ENCODE assay signal across 7 cellular contexts in genomic region chr5:176266448-176266847, GRCh38. TPM values are rescaled to one million over a fixed set of nuclear protein-coding genes. Genes with fewer than 3 reads are reported as not detected.
A peak's percentile ranks its signal among the peaks of the same experiment; 100 is the strongest.
DNase-seq lines count a peak whose midpoint lies in the region; ATAC-seq, FAIRE-seq and TF ChIP-seq lines count a peak whose summit lies in the region.
"Not testable (repeated sequence)": the region's sequence is repeated elsewhere in the genome, so short reads cannot be mapped to it uniquely, and the experiment has no call there.

No MANE protein-coding gene starts in this region.

- DNase-seq in D721Med (ENCODE audit: insufficient read length, low spot score); activated CD8-positive, alpha-beta memory T cell treated with anti-CD3 and anti-CD28 coated beads, Interleukin-2, amount 10 ng/mL, durations not matched to agents 7 days and 5 days; activated naive CD8-positive, alpha-beta T cell treated with anti-CD3 and anti-CD28 coated beads, Interleukin-2, amount 50 U/mL, for 24 hours; HepG2 (ENCODE audit: low spot score): not testable (repeated sequence)

- not testable (repeated sequence) for H4K20me1 ChIP-seq in HepG2 (ENCODE audit: insufficient read depth, low read length)

- H3K27me3 ChIP-seq in HepG2 (ENCODE audit: control insufficient read depth in 1 of 2, insufficient read depth in 2 of 2, low read length in 2 of 2): not testable (repeated sequence)

- not testable (repeated sequence) for H2AFZ ChIP-seq in HepG2 (ENCODE audit: low read length)

- peak; percentile 41 for FAIRE-seq in D721Med (lab: Jason Lieb, UNC)
- peak; percentile 53 for FAIRE-seq in HepG2 (lab: Jason Lieb, UNC)

- H3K4me2 ChIP-seq in HepG2 (ENCODE audit: low read depth, low read length): not testable (repeated sequence)

- not testable (repeated sequence) for TF ChIP-seq POLR2A in HepG2 (IDR thresholded peaks at IDR 0.05; ENCODE audit: insufficient read depth in 1 of 2, low read depth in 2 of 2, low read length in 2 of 2)

- H3K27ac ChIP-seq in HepG2 (ENCODE audit: extremely low read length, insufficient read depth, low read length): not testable (repeated sequence)

- not testable (repeated sequence) for BruUV-seq in HepG2 (replicated peaks; lab: Mats Ljungman, UMichigan)

- in situ Hi-C loops in HepG2 (cut with HindIII; ENCODE audit: extremely low pct_ligation_motif_present, low pct_unique_long_range_greater_than_20kb): not testable (repeated sequence)

- H3K27ac Mint-ChIP-seq in activated CD8-positive, alpha-beta memory T cell treated with anti-CD3 and anti-CD28 coated beads, Interleukin-2, amount 10 ng/mL, durations not matched to agents 7 days and 5 days; activated T-helper 17 cell treated with anti-CD3 and anti-CD28 coated beads, Interleukin-2, amount 50 U/mL, for 72 hours: not testable (repeated sequence)
- peak overlapping the region; percentile 68 for H3K27ac Mint-ChIP-seq in activated naive CD8-positive, alpha-beta T cell treated with anti-CD3 and anti-CD28 coated beads, Interleukin-2, amount 50 U/mL, for 24 hours
- H3K27ac Mint-ChIP-seq in stimulated activated naive CD8-positive, alpha-beta T cell treated with anti-CD3 and anti-CD28 coated beads, Interleukin-15, Interleukin-2, amounts not matched to agents 100 ng/mL and 50 ng/mL, for 24 hours: peak overlapping the region; percentile 11

- H3K4me3 Mint-ChIP-seq in activated CD8-positive, alpha-beta memory T cell treated with anti-CD3 and anti-CD28 coated beads, Interleukin-2, amount 10 ng/mL, durations not matched to agents 7 days and 5 days; activated T-helper 17 cell treated with anti-CD3 and anti-CD28 coated beads, Interleukin-2, amount 50 U/mL, for 72 hours; activated naive CD8-positive, alpha-beta T cell treated with anti-CD3 and anti-CD28 coated beads, Interleukin-2, amount 50 U/mL, for 24 hours; stimulated activated naive CD8-positive, alpha-beta T cell treated with anti-CD3 and anti-CD28 coated beads, Interleukin-15, Interleukin-2, amounts not matched to agents 100 ng/mL and 50 ng/mL, for 24 hours: not testable (repeated sequence)

- WGBS in HepG2 (ENCODE audit: low lambda C conversion rate): 7% methylated on average over 1 of the region's 1 CpG

- TF ChIP-seq EP300 in HepG2 (IDR thresholded peaks at IDR 0.05; ENCODE audit: low read depth in 2 of 2, low read length in 2 of 2); HepG2 (CRISPR knock-in tag; IDR thresholded peaks at IDR 0.05; ENCODE audit: borderline replicate concordance): not testable (repeated sequence)

- not testable (repeated sequence) for H3K4me3 ChIP-seq in HepG2 (replicated peaks in 1 of 3; ENCODE audit: insufficient read depth in 1 of 3, low read depth in 2 of 3, low read length in 3 of 3)

- not testable (repeated sequence) for H3K9me3 ChIP-seq in HepG2 (ENCODE audit: low read length)

- peaks cover 23% of the 10 kb centered on the region for H3K36me3 Mint-ChIP-seq in activated CD8-positive, alpha-beta memory T cell treated with anti-CD3 and anti-CD28 coated beads, Interleukin-2, amount 10 ng/mL, durations not matched to agents 7 days and 5 days
- H3K36me3 Mint-ChIP-seq in activated T-helper 17 cell treated with anti-CD3 and anti-CD28 coated beads, Interleukin-2, amount 50 U/mL, for 72 hours (ENCODE audit: low read depth): peaks cover 13% of the 10 kb centered on the region
- peaks cover 26% of the 10 kb centered on the region for H3K36me3 Mint-ChIP-seq in activated naive CD8-positive, alpha-beta T cell treated with anti-CD3 and anti-CD28 coated beads, Interleukin-2, amount 50 U/mL, for 24 hours (ENCODE audit: low read depth)
- H3K36me3 Mint-ChIP-seq in stimulated activated naive CD8-positive, alpha-beta T cell treated with anti-CD3 and anti-CD28 coated beads, Interleukin-15, Interleukin-2, amounts not matched to agents 100 ng/mL and 50 ng/mL, for 24 hours (ENCODE audit: low read depth): peaks cover 35% of the 10 kb centered on the region

- POLR2A ChIA-PET in HepG2 (lab: Yijun Ruan, JAX): not testable (repeated sequence)

- not testable (repeated sequence) for H3K79me2 ChIP-seq in HepG2 (ENCODE audit: insufficient read depth, low read length)

- CTCF ChIA-PET in activated CD8-positive, alpha-beta memory T cell treated with anti-CD3 and anti-CD28 coated beads, Interleukin-2, amount 10 ng/mL, durations not matched to agents 7 days and 5 days (lab: Charles Lee); HepG2 (lab: Yijun Ruan, JAX; ENCODE audit: low intra/inter-chr PET ratio, low total read pairs): not testable (repeated sequence)

- H3K4me1 Mint-ChIP-seq in activated CD8-positive, alpha-beta memory T cell treated with anti-CD3 and anti-CD28 coated beads, Interleukin-2, amount 10 ng/mL, durations not matched to agents 7 days and 5 days; activated T-helper 17 cell treated with anti-CD3 and anti-CD28 coated beads, Interleukin-2, amount 50 U/mL, for 72 hours: not testable (repeated sequence)
- peaks cover 10% of the 10 kb centered on the region for H3K4me1 Mint-ChIP-seq in activated naive CD8-positive, alpha-beta T cell treated with anti-CD3 and anti-CD28 coated beads, Interleukin-2, amount 50 U/mL, for 24 hours
- peaks cover 12% of the 10 kb centered on the region for H3K4me1 Mint-ChIP-seq in stimulated activated naive CD8-positive, alpha-beta T cell treated with anti-CD3 and anti-CD28 coated beads, Interleukin-15, Interleukin-2, amounts not matched to agents 100 ng/mL and 50 ng/mL, for 24 hours (ENCODE audit: low read depth)

- not testable (repeated sequence) for TF ChIP-seq CTCF in D721Med (IDR thresholded peaks at IDR 0.05; ENCODE audit: insufficient read depth, missing control alignments); HepG2 (CRISPR knock-in tag; IDR thresholded peaks at IDR 0.05)

- H3K9me3 Mint-ChIP-seq in activated CD8-positive, alpha-beta memory T cell treated with anti-CD3 and anti-CD28 coated beads, Interleukin-2, amount 10 ng/mL, durations not matched to agents 7 days and 5 days (ENCODE audit: low read depth); activated T-helper 17 cell treated with anti-CD3 and anti-CD28 coated beads, Interleukin-2, amount 50 U/mL, for 72 hours; activated naive CD8-positive, alpha-beta T cell treated with anti-CD3 and anti-CD28 coated beads, Interleukin-2, amount 50 U/mL, for 24 hours; stimulated activated naive CD8-positive, alpha-beta T cell treated with anti-CD3 and anti-CD28 coated beads, Interleukin-15, Interleukin-2, amounts not matched to agents 100 ng/mL and 50 ng/mL, for 24 hours: not testable (repeated sequence)

- not testable (repeated sequence) for H3K27me3 Mint-ChIP-seq in activated CD8-positive, alpha-beta memory T cell treated with anti-CD3 and anti-CD28 coated beads, Interleukin-2, amount 10 ng/mL, durations not matched to agents 7 days and 5 days; activated T-helper 17 cell treated with anti-CD3 and anti-CD28 coated beads, Interleukin-2, amount 50 U/mL, for 72 hours; activated naive CD8-positive, alpha-beta T cell treated with anti-CD3 and anti-CD28 coated beads, Interleukin-2, amount 50 U/mL, for 24 hours; stimulated activated naive CD8-positive, alpha-beta T cell treated with anti-CD3 and anti-CD28 coated beads, Interleukin-15, Interleukin-2, amounts not matched to agents 100 ng/mL and 50 ng/mL, for 24 hours

- not testable (repeated sequence) for TF ChIP-seq RAD21 in HepG2 (CRISPR knock-in tag; IDR thresholded peaks at IDR 0.05)

- ATAC-seq in activated CD4-positive, CD25-positive, alpha-beta regulatory T cell treated with anti-CD3 and anti-CD28 coated beads, Interleukin-2, amount 50 U/mL, for 24 hours: peak; percentile 95 to 96
- ATAC-seq in activated CD8-positive, alpha-beta memory T cell treated with anti-CD3 and anti-CD28 coated beads, Interleukin-2, amount 10 ng/mL, durations not matched to agents 7 days and 5 days: peak; percentile 42
- ATAC-seq in activated T-helper 17 cell treated with anti-CD3 and anti-CD28 coated beads, Interleukin-2, amount 50 U/mL, for 72 hours (replicated peaks): peak; percentile 99
- ATAC-seq in activated naive CD8-positive, alpha-beta T cell treated with anti-CD3 and anti-CD28 coated beads, Interleukin-2, amount 50 U/mL, for 24 hours: peak; percentile 99
- not testable (repeated sequence) for ATAC-seq in HepG2

- H3K9ac ChIP-seq in HepG2 (ENCODE audit: insufficient read depth, low read depth, low read length): not testable (repeated sequence)

- not testable (repeated sequence) for H3K4me1 ChIP-seq in HepG2 (ENCODE audit: insufficient read depth, low read length)

- not testable (repeated sequence) for H3K36me3 ChIP-seq in HepG2 (replicated peaks in 1 of 2; ENCODE audit: control insufficient read depth in 1 of 2, insufficient read depth in 2 of 2, low read length in 2 of 2)

- intact Hi-C loops in HepG2 (cut with micrococcal nuclease; ENCODE audit: unreplicated experiment): not testable (repeated sequence)

RNA-seq across cellular contexts. Expression of gene SIMC1, which starts 28.2 kb away (rescaled TPM):
- total RNA-seq in activated CD8-positive, alpha-beta memory T cell treated with anti-CD3 and anti-CD28 coated beads, Interleukin-2, amount 10 ng/mL, durations not matched to agents 7 days and 5 days: 10 to 100 TPM; 24.6 to 36.9 TPM
- 10 to 100 TPM; 17.9 to 28.5 TPM for total RNA-seq in activated T-helper 17 cell treated with anti-CD3 and anti-CD28 coated beads, Interleukin-2, amount 50 U/mL, for 72 hours
- total RNA-seq in HepG2 (2016; rRNA removed; fragmentation: Illumina TruSeq; extraction: Trizol): 6.8 and 7.7 TPM in 2 replicates
- total RNA-seq in HepG2 (2016; cell fraction: cytosol; rRNA removed; fragmentation: Illumina TruSeq; extraction: Trizol; ENCODE audit: low read depth): 4.6 and 5.9 TPM in 2 replicates
- total RNA-seq in HepG2 (2016; cell fraction: insoluble cytoplasmic fraction; rRNA removed; fragmentation: Illumina TruSeq; extraction: Trizol): 6.7 and 7.6 TPM in 2 replicates
- total RNA-seq in HepG2 (2016; cell fraction: membrane; rRNA removed; fragmentation: Illumina TruSeq; extraction: Trizol): 9.4 and 10.6 TPM in 2 replicates
- 7.5 and 9.0 TPM in 2 replicates for total RNA-seq in HepG2 (2016; cell fraction: nucleus; rRNA removed; fragmentation: Illumina TruSeq; extraction: Trizol)
- polyA plus RNA-seq in HepG2 (2011; rRNA removed): 5.3 and 5.4 TPM in 2 replicates
- polyA plus RNA-seq in HepG2 (2011; cell fraction: cytosol; rRNA removed): 3.8 and 5.1 TPM in 2 replicates
- polyA plus RNA-seq in HepG2 (2011; cell fraction: nucleus; rRNA removed): 9.7 and 10.1 TPM in 2 replicates
- 9.2 and 9.7 TPM in 2 replicates for polyA plus RNA-seq in HepG2 (2012)
- polyA plus RNA-seq in HepG2 (2016; cell fraction: cytosol; fragmentation: Illumina TruSeq; extraction: Trizol; ENCODE audit: low read depth): 3.7 and 3.8 TPM in 2 replicates
- 12.1 and 14.7 TPM in 2 replicates for polyA plus RNA-seq in HepG2 (2016; cell fraction: insoluble cytoplasmic fraction; fragmentation: Illumina TruSeq; extraction: Trizol; ENCODE audit: low read depth)
- 8.2 and 10.3 TPM in 2 replicates for polyA plus RNA-seq in HepG2 (2016; cell fraction: membrane; fragmentation: Illumina TruSeq; extraction: Trizol; ENCODE audit: low read depth)
- polyA plus RNA-seq in HepG2 (2016; cell fraction: nucleus; fragmentation: Illumina TruSeq; extraction: Trizol; ENCODE audit: insufficient read depth, low read depth): 12.7 and 15.4 TPM in 2 replicates
- 6.7 and 8.7 TPM in 2 replicates for polyA minus RNA-seq in HepG2 (2011; rRNA and poly(A)+ RNA removed; ENCODE audit: low replicate concordance)
- polyA minus RNA-seq in HepG2 (2011; cell fraction: cytosol; rRNA and poly(A)+ RNA removed): 5.5 and 7.4 TPM in 2 replicates
- polyA minus RNA-seq in HepG2 (2011; cell fraction: nucleus; rRNA and poly(A)+ RNA removed): 12.1 and 14.9 TPM in 2 replicates
